In the genomic region with DNA sequence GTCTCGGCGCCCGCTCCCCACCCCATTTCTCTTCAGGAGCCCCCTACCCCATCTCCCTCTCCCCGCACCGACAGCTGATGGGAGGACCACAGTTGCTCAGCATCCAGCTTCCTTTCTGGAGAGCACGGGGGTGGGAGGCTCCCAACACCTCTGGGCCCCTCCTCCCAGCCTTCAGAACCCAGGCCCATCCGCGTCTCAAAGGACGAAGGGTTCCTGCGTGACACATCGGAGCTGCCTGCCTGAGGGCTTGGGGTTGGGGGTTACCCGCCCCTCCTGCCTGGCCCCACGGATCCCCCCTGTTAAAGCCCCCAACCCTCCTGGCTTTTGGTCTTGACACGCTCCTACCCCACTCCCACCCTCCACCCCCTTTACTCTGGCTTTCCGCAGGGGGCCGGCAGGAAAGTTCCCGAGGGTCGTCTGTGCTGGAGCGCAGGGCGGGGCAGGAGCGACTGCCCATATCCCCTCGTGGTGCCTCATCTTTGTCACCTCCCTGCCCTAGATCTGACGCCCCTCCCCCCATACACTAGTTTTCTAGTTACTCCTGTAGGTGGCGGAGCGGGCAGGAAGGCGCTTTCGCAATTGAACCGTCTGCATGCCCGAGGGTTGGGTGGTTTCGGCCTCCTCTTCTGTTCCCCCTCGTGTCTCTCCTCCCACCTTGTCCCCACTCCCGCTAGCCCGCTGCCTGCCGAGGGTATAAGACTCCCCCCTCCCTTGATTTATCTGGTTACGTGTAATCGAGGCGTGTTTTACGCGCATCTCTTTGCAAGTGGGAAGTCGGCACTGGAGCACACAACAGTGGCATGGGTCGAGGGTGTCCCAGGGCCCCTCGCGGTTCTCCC, we compare ENCODE assay signal across 8 cellular contexts.
DNase-seq lines count a peak whose midpoint lies in the region; ATAC-seq lines count a peak whose summit lies in the region.

No MANE protein-coding gene starts in this region.

- H3K9ac ChIP-seq in NT2/D1 (ENCODE audit: insufficient read length, low read depth) = peak overlapping the region; percentile 95

- ATAC-seq in GM21786 (IDR thresholded peaks at IDR 0.05; ENCODE audit: unreplicated experiment) (peak; percentile 35), GM21367 (IDR thresholded peaks at IDR 0.05; ENCODE audit: unreplicated experiment) (no peak)

- H3K27me3 ChIP-seq in NT2/D1 (ENCODE audit: insufficient read depth, insufficient read length) = no peaks in the 10 kb centered on the region

- no peaks in the 10 kb centered on the region for H3K9me3 ChIP-seq in NT2/D1 (ENCODE audit: insufficient read depth, low read length)

- H3K4me3 ChIP-seq in NT2/D1 (ENCODE audit: insufficient read length, low read depth) = peak overlapping the region; percentile 91

- peaks cover 24% of the 10 kb centered on the region for H3K36me3 ChIP-seq in NT2/D1 (ENCODE audit: insufficient read depth, insufficient read length, low read length)

- DNase-seq in Ammon's horn (ENCODE audit: low spot score) (peak; percentile 78), NT2/D1 (ENCODE audit: low read depth, low spot score) (peak; percentile 80), epidermal melanocyte (ENCODE audit: insufficient read length, low spot score) (peak; percentile 89), midbrain (lab: John Stamatoyannopoulos, UW) (peak; percentile 69)
- DNase-seq in activated CD8-positive, alpha-beta memory T cell treated with anti-CD3 and anti-CD28 coated beads, Interleukin-2, amount 50 U/mL, for 48 hours = peak; percentile 88
- peak; percentile 48 to 76 for DNase-seq in stimulated activated CD8-positive, alpha-beta memory T cell treated with anti-CD3 and anti-CD28 coated beads, Interleukin-15, amount 100 ng/mL, for 4 hours (ENCODE audit: low read depth in 2 of 2)

- H3K4me1 ChIP-seq in NT2/D1 (ENCODE audit: insufficient read depth, insufficient read length) = peaks cover 28% of the 10 kb centered on the region
